18 cellular contexts compared by ENCODE assay signal in the genomic region with DNA sequence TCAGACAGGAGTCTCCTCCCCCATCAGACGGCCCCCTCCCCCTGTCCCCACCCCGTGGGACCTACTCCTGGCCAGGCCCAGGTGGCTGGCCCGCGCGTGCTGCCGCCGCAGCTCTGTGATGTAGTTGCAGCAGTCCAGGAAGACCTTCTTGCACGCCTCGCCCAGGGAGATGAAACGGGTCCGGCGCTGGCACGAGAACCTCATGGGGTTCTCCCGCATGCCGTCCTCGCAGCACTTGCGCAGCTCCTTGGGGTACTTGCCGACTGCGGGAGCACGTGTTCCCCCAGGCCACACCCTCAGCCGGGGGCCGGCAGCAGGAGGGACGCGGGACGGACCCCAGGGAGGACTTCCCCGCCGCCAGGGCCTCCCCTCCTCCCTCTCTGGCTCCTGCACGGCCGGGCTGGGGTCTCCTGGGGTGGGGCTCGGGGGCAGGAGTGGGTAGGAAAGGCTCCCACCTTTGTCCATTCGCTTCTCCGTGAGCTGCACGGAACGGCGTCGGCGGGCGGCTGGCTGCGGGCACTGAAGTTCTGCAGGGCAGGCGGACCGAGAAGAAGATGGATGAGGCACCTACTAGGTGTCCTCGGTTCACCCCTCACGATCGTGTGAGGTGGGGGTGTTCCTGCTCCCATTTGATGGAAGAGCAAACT. TPM values are rescaled to one million over a fixed set of nuclear protein-coding genes. Genes with fewer than 3 reads are reported as not detected.
A peak's percentile ranks its signal among the peaks of the same experiment; 100 is the strongest.
DNase-seq lines count a peak whose midpoint lies in the region; ATAC-seq, FAIRE-seq and TF ChIP-seq lines count a peak whose summit lies in the region.
"Had no signal": no experiment of that assay in that cellular context is flagged by ENCODE, and none has a peak within 500 bp of the region (broad histone marks: within the 10 kb centered on the region; RNA-seq: fewer than 3 reads in every experiment).

No MANE protein-coding gene starts in this region.

- in situ Hi-C loops in HepG2 (cut with HindIII; ENCODE audit: extremely low pct_ligation_motif_present, low pct_unique_long_range_greater_than_20kb) = no loop called here

- no peaks in the 10 kb centered on the region for H3K36me3 Mint-ChIP-seq in CD14-positive monocyte
- H3K36me3 Mint-ChIP-seq: CD8-positive, alpha-beta T cell had no signal

- no peak for FAIRE-seq in HepG2 (lab: Jason Lieb, UNC)
- FAIRE-seq: A204.1, GM12892, H54 had no signal

- TF ChIP-seq POLR2A in HepG2 (IDR thresholded peaks at IDR 0.05; ENCODE audit: insufficient read depth in 1 of 2, low read depth in 2 of 2, low read length in 2 of 2) = peak in 1 of 2 experiments; percentile 28; a peak in 1 of 4 replicates

- H3K9me3 Mint-ChIP-seq in CD14-positive monocyte = peaks cover 0 to 12% (median 0%) of the 10 kb centered on the region in 7 donors
- H3K9me3 Mint-ChIP-seq: CD8-positive, alpha-beta T cell had no signal

- peaks cover 66% of the 10 kb centered on the region for H4K20me1 ChIP-seq in HepG2 (ENCODE audit: insufficient read depth, low read length)

- POLR2A ChIA-PET in HepG2 (lab: Yijun Ruan, JAX) = interaction anchor here (1.2 kb wide), 1 partner anchor 13 kb away, joined by 5 read pairs; a partner anchor contains a TSS

- no peaks in the 10 kb centered on the region for H3K79me2 ChIP-seq in HepG2 (ENCODE audit: insufficient read depth, low read length)

- intact Hi-C loops in CD14-positive monocyte (cut with micrococcal nuclease) (loop anchor here in 1 of 2 donors (10.0 kb wide), 1 partner anchor 62 kb away; no protein-coding TSS in a partner anchor), HepG2 (cut with micrococcal nuclease; ENCODE audit: unreplicated experiment) (no loop called here), posterior vena cava (cut with DNase I) (no loop called here)

- H3K27me3 Mint-ChIP-seq in CD14-positive monocyte (ENCODE audit: low read depth in 3 of 3) = peaks cover 42 to 58% (median 47%) of the 10 kb centered on the region in 3 donors

- TF ChIP-seq RAD21 in HepG2 (CRISPR knock-in tag; IDR thresholded peaks at IDR 0.05) = no peak

- no peak for TF ChIP-seq CTCF in CD14-positive monocyte (IDR thresholded peaks at IDR 0.05)
- no peak for TF ChIP-seq CTCF in HepG2 (CRISPR knock-in tag; IDR thresholded peaks at IDR 0.05)

- DNase-seq in CD14-positive monocyte (ENCODE audit: low spot score) = peak; percentile 37
- peak; percentile 46 for DNase-seq in H7
- no peak for DNase-seq in HepG2 (ENCODE audit: low spot score)
- DNase-seq in posterior vena cava (ENCODE audit: low spot score) = peak; percentile 77
- DNase-seq in caudate nucleus (lab: John Stamatoyannopoulos, UW) = no peak
- DNase-seq: BE2C; CD8-positive, alpha-beta T cell; COR-L47; DND-41; GDM1; GM23248; IMR-90 had no signal

- WGBS in HepG2 (ENCODE audit: low lambda C conversion rate) = 98% methylated on average over 28 of the region's 44 CpGs

- CTCF ChIA-PET in HepG2 (lab: Yijun Ruan, JAX; ENCODE audit: low intra/inter-chr PET ratio, low total read pairs) = no interaction called here

- ATAC-seq in HepG2 (peak; percentile 9), GM18861 (IDR thresholded peaks at IDR 0.05; ENCODE audit: unreplicated experiment) (no peak)
- ATAC-seq in activated CD4-positive, CD25-positive, alpha-beta regulatory T cell treated with anti-CD3 and anti-CD28 coated beads, Interleukin-2, amount 50 U/mL, for 24 hours = no peak
- ATAC-seq: CD8-positive, alpha-beta T cell had no signal

- 0 out of 2 replicates have a peak, but pooled peaks cover 12% of the 10 kb centered on the region for H3K4me1 ChIP-seq in HepG2 (ENCODE audit: insufficient read depth, low read length)
- H3K4me1 ChIP-seq: BE2C had no signal

- no peak overlapping the region for H3K4me3 Mint-ChIP-seq in CD14-positive monocyte
- H3K4me3 Mint-ChIP-seq: CD8-positive, alpha-beta T cell had no signal

- no TSS peak for BruUV-seq in HepG2 (replicated peaks; lab: Mats Ljungman, UMichigan)

- H3K4me2 ChIP-seq in HepG2 (ENCODE audit: low read depth, low read length) = no peak overlapping the region

- TF ChIP-seq EP300 in HepG2 (IDR thresholded peaks at IDR 0.05; ENCODE audit: low read depth in 2 of 2, low read length in 2 of 2) (no peak), HepG2 (CRISPR knock-in tag; IDR thresholded peaks at IDR 0.05; ENCODE audit: borderline replicate concordance) (no peak)

- H3K4me3 ChIP-seq in H7 (ENCODE audit: insufficient read depth, low read depth, low read length) = no peak overlapping the region
- no peak overlapping the region for H3K4me3 ChIP-seq in HepG2 (replicated peaks in 1 of 3; ENCODE audit: insufficient read depth in 1 of 3, low read depth in 2 of 3, low read length in 3 of 3)
- H3K4me3 ChIP-seq: GM23248 had no signal

- H2AFZ ChIP-seq in HepG2 (ENCODE audit: low read length) = no peak overlapping the region
- H2AFZ ChIP-seq: GM23248 had no signal

- H3K27ac Mint-ChIP-seq in CD14-positive monocyte = no peak overlapping the region
- H3K27ac Mint-ChIP-seq: CD8-positive, alpha-beta T cell had no signal

- H3K27me3 ChIP-seq in H7 (ENCODE audit: control insufficient read depth, insufficient read depth, low read length) = no peaks in the 10 kb centered on the region
- no peaks in the 10 kb centered on the region for H3K27me3 ChIP-seq in HepG2 (ENCODE audit: control insufficient read depth in 1 of 2, insufficient read depth in 2 of 2, low read length in 2 of 2)

- no peak overlapping the region for H3K9ac ChIP-seq in HepG2 (ENCODE audit: insufficient read depth, low read depth, low read length)
- H3K9ac ChIP-seq: GM23248 had no signal

- H3K4me1 Mint-ChIP-seq in CD14-positive monocyte = peaks cover 9% of the 10 kb centered on the region

- peaks cover 4% of the 10 kb centered on the region for H3K36me3 ChIP-seq in H7 (replicated peaks; ENCODE audit: control insufficient read depth, insufficient read depth, low read length)
- peaks cover 25 to 89% of the 10 kb centered on the region in 2 experiments for H3K36me3 ChIP-seq in HepG2 (replicated peaks in 1 of 2; ENCODE audit: control insufficient read depth in 1 of 2, insufficient read depth in 2 of 2, low read length in 2 of 2)
- H3K36me3 ChIP-seq: BE2C had no signal

- H3K9me3 ChIP-seq in HepG2 (ENCODE audit: low read length) = no peaks in the 10 kb centered on the region
- H3K9me3 ChIP-seq: BE2C had no signal

- H3K27ac ChIP-seq in HepG2 (ENCODE audit: extremely low read length, insufficient read depth, low read length) (no peak overlapping the region), caudate nucleus (ENCODE audit: low read depth, low read length) (no peak overlapping the region)
- H3K27ac ChIP-seq: C4-2B, GM23248 had no signal

RNA-seq across cellular contexts. Expression of a gene that starts 13.3 kb away (rescaled TPM):
- polyA plus RNA-seq in CD14-positive monocyte = 1 to 10 TPM; 2.4 to 3.2 TPM
- total RNA-seq in H7 (2014; rRNA removed; shearing (Covaris generic)) = 13.4 and 20.2 TPM in 2 replicates
- total RNA-seq in HepG2 (2016; rRNA removed; fragmentation: Illumina TruSeq; extraction: Trizol) = 700 and 1,455 TPM in 2 replicates
- total RNA-seq in HepG2 (2016; cell fraction: cytosol; rRNA removed; fragmentation: Illumina TruSeq; extraction: Trizol; ENCODE audit: low read depth) = 160 and 192 TPM in 2 replicates
- 643 and 1,412 TPM in 2 replicates for total RNA-seq in HepG2 (2016; cell fraction: insoluble cytoplasmic fraction; rRNA removed; fragmentation: Illumina TruSeq; extraction: Trizol)
- total RNA-seq in HepG2 (2016; cell fraction: membrane; rRNA removed; fragmentation: Illumina TruSeq; extraction: Trizol) = 268 and 291 TPM in 2 replicates
- total RNA-seq in HepG2 (2016; cell fraction: nucleus; rRNA removed; fragmentation: Illumina TruSeq; extraction: Trizol) = 1,410 and 1,846 TPM in 2 replicates
- 6,272 and 9,798 TPM in 2 replicates for polyA plus RNA-seq in HepG2 (2011; rRNA removed)
- 4,601 and 7,618 TPM in 2 replicates for polyA plus RNA-seq in HepG2 (2011; cell fraction: cytosol; rRNA removed)
- 6,023 and 6,891 TPM in 2 replicates for polyA plus RNA-seq in HepG2 (2011; cell fraction: nucleus; rRNA removed)
- 3,859 and 6,494 TPM in 2 replicates for polyA plus RNA-seq in HepG2 (2012)
- 195 and 210 TPM in 2 replicates for polyA plus RNA-seq in HepG2 (2016; cell fraction: cytosol; fragmentation: Illumina TruSeq; extraction: Trizol; ENCODE audit: low read depth)
- 903 and 1,023 TPM in 2 replicates for polyA plus RNA-seq in HepG2 (2016; cell fraction: insoluble cytoplasmic fraction; fragmentation: Illumina TruSeq; extraction: Trizol; ENCODE audit: low read depth)
- polyA plus RNA-seq in HepG2 (2016; cell fraction: membrane; fragmentation: Illumina TruSeq; extraction: Trizol; ENCODE audit: low read depth) = 286 and 340 TPM in 2 replicates
- 3,631 and 3,793 TPM in 2 replicates for polyA plus RNA-seq in HepG2 (2016; cell fraction: nucleus; fragmentation: Illumina TruSeq; extraction: Trizol; ENCODE audit: insufficient read depth, low read depth)
- polyA minus RNA-seq in HepG2 (2011; rRNA and poly(A)+ RNA removed; ENCODE audit: low replicate concordance) = 785 and 9,683 TPM in 2 replicates
- polyA minus RNA-seq in HepG2 (2011; cell fraction: cytosol; rRNA and poly(A)+ RNA removed) = 2,000 and 4,520 TPM in 2 replicates
- 1,680 and 2,385 TPM in 2 replicates for polyA minus RNA-seq in HepG2 (2011; cell fraction: nucleus; rRNA and poly(A)+ RNA removed)
- 1,000 to 10,000 TPM in 1 of 2 donors, 100 to 1,000 TPM in 1; 929 to 2,763 TPM for total RNA-seq in posterior vena cava
- total RNA-seq: CD8-positive, alpha-beta T cell; IMR-90 had no signal

RNA-seq across cellular contexts. Expression of a gene that starts 30.2 kb away (rescaled TPM):
- polyA plus RNA-seq in CD14-positive monocyte = 100 to 1,000 TPM; 129 to 147 TPM
- 60.7 and 61.7 TPM in 2 replicates for total RNA-seq in H7 (2014; rRNA removed; shearing (Covaris generic))
- 24.1 and 36.4 TPM in 2 replicates for total RNA-seq in HepG2 (2016; rRNA removed; fragmentation: Illumina TruSeq; extraction: Trizol)
- total RNA-seq in HepG2 (2016; cell fraction: cytosol; rRNA removed; fragmentation: Illumina TruSeq; extraction: Trizol; ENCODE audit: low read depth) = 38.0 and 46.7 TPM in 2 replicates
- total RNA-seq in HepG2 (2016; cell fraction: insoluble cytoplasmic fraction; rRNA removed; fragmentation: Illumina TruSeq; extraction: Trizol) = 17.4 and 36.4 TPM in 2 replicates
- 50.7 and 59.0 TPM in 2 replicates for total RNA-seq in HepG2 (2016; cell fraction: membrane; rRNA removed; fragmentation: Illumina TruSeq; extraction: Trizol)
- total RNA-seq in HepG2 (2016; cell fraction: nucleus; rRNA removed; fragmentation: Illumina TruSeq; extraction: Trizol) = 28.9 and 37.5 TPM in 2 replicates
- 63.0 and 69.7 TPM in 2 replicates for polyA plus RNA-seq in HepG2 (2011; rRNA removed)
- polyA plus RNA-seq in HepG2 (2011; cell fraction: cytosol; rRNA removed) = 52.1 and 59.5 TPM in 2 replicates
- 207 and 243 TPM in 2 replicates for polyA plus RNA-seq in HepG2 (2011; cell fraction: nucleus; rRNA removed)
- 28.8 and 45.1 TPM in 2 replicates for polyA plus RNA-seq in HepG2 (2012)
- polyA plus RNA-seq in HepG2 (2016; cell fraction: cytosol; fragmentation: Illumina TruSeq; extraction: Trizol; ENCODE audit: low read depth) = 45.8 and 48.0 TPM in 2 replicates
- polyA plus RNA-seq in HepG2 (2016; cell fraction: insoluble cytoplasmic fraction; fragmentation: Illumina TruSeq; extraction: Trizol; ENCODE audit: low read depth) = 22.1 and 29.5 TPM in 2 replicates
- polyA plus RNA-seq in HepG2 (2016; cell fraction: membrane; fragmentation: Illumina TruSeq; extraction: Trizol; ENCODE audit: low read depth) = 52.9 and 59.3 TPM in 2 replicates
- polyA plus RNA-seq in HepG2 (2016; cell fraction: nucleus; fragmentation: Illumina TruSeq; extraction: Trizol; ENCODE audit: insufficient read depth, low read depth) = 87.3 and 93.9 TPM in 2 replicates
- 154 and 189 TPM in 2 replicates for polyA minus RNA-seq in HepG2 (2011; rRNA and poly(A)+ RNA removed; ENCODE audit: low replicate concordance)
- 18.7 and 18.9 TPM in 2 replicates for polyA minus RNA-seq in HepG2 (2011; cell fraction: cytosol; rRNA and poly(A)+ RNA removed)
- 28.3 and 32.7 TPM in 2 replicates for polyA minus RNA-seq in HepG2 (2011; cell fraction: nucleus; rRNA and poly(A)+ RNA removed)
- total RNA-seq in posterior vena cava = 10 to 100 TPM; 39.3 to 43.4 TPM

RNA-seq across cellular contexts. Expression of a gene that starts 32.3 kb away (rescaled TPM):
- 1 to 10 TPM; 1.5 to 1.9 TPM for polyA plus RNA-seq in CD14-positive monocyte
- 84.5 and 92.2 TPM in 2 replicates for total RNA-seq in H7 (2014; rRNA removed; shearing (Covaris generic))
- total RNA-seq in HepG2 (2016; rRNA removed; fragmentation: Illumina TruSeq; extraction: Trizol) = 24.1 and 32.5 TPM in 2 replicates
- total RNA-seq in HepG2 (2016; cell fraction: cytosol; rRNA removed; fragmentation: Illumina TruSeq; extraction: Trizol; ENCODE audit: low read depth) = 14.5 and 17.4 TPM in 2 replicates
- 21.0 and 35.2 TPM in 2 replicates for total RNA-seq in HepG2 (2016; cell fraction: insoluble cytoplasmic fraction; rRNA removed; fragmentation: Illumina TruSeq; extraction: Trizol)
- 24.2 and 24.9 TPM in 2 replicates for total RNA-seq in HepG2 (2016; cell fraction: membrane; rRNA removed; fragmentation: Illumina TruSeq; extraction: Trizol)
- total RNA-seq in HepG2 (2016; cell fraction: nucleus; rRNA removed; fragmentation: Illumina TruSeq; extraction: Trizol) = 15.8 and 19.9 TPM in 2 replicates
- 33.2 and 39.4 TPM in 2 replicates for polyA plus RNA-seq in HepG2 (2011; rRNA removed)
- polyA plus RNA-seq in HepG2 (2011; cell fraction: cytosol; rRNA removed) = 27.2 and 31.9 TPM in 2 replicates
- polyA plus RNA-seq in HepG2 (2011; cell fraction: nucleus; rRNA removed) = 93.2 and 99.5 TPM in 2 replicates
- 45.5 and 60.4 TPM in 2 replicates for polyA plus RNA-seq in HepG2 (2012)
- 20.7 and 22.0 TPM in 2 replicates for polyA plus RNA-seq in HepG2 (2016; cell fraction: cytosol; fragmentation: Illumina TruSeq; extraction: Trizol; ENCODE audit: low read depth)
- polyA plus RNA-seq in HepG2 (2016; cell fraction: insoluble cytoplasmic fraction; fragmentation: Illumina TruSeq; extraction: Trizol; ENCODE audit: low read depth) = 32.6 and 39.0 TPM in 2 replicates
- 29.2 and 30.7 TPM in 2 replicates for polyA plus RNA-seq in HepG2 (2016; cell fraction: membrane; fragmentation: Illumina TruSeq; extraction: Trizol; ENCODE audit: low read depth)
- polyA plus RNA-seq in HepG2 (2016; cell fraction: nucleus; fragmentation: Illumina TruSeq; extraction: Trizol; ENCODE audit: insufficient read depth, low read depth) = 79.8 and 91.2 TPM in 2 replicates
- 17.1 and 24.3 TPM in 2 replicates for polyA minus RNA-seq in HepG2 (2011; rRNA and poly(A)+ RNA removed; ENCODE audit: low replicate concordance)
- 14.9 and 15.0 TPM in 2 replicates for polyA minus RNA-seq in HepG2 (2011; cell fraction: cytosol; rRNA and poly(A)+ RNA removed)
- polyA minus RNA-seq in HepG2 (2011; cell fraction: nucleus; rRNA and poly(A)+ RNA removed) = 19.4 and 20.3 TPM in 2 replicates
- 10 to 100 TPM; 83.2 to 92.6 TPM for total RNA-seq in posterior vena cava

RNA-seq across cellular contexts. Expression of a gene that starts 37.2 kb away (rescaled TPM):
- polyA plus RNA-seq in CD14-positive monocyte = 1 to 10 TPM in 1 of 2 donors, under 1 TPM in 1; 0.81 to 4.5 TPM
- 0.14 TPM in 1 of 2 replicates, not detected in the other for total RNA-seq in H7 (2014; rRNA removed; shearing (Covaris generic))
- 0.17 and 0.49 TPM in 2 replicates for total RNA-seq in HepG2 (2016; rRNA removed; fragmentation: Illumina TruSeq; extraction: Trizol)
- total RNA-seq in HepG2 (2016; cell fraction: cytosol; rRNA removed; fragmentation: Illumina TruSeq; extraction: Trizol; ENCODE audit: low read depth) = 0.09 and 0.10 TPM in 2 replicates
- 0.10 and 0.69 TPM in 2 replicates for total RNA-seq in HepG2 (2016; cell fraction: insoluble cytoplasmic fraction; rRNA removed; fragmentation: Illumina TruSeq; extraction: Trizol)
- 0.10 and 0.15 TPM in 2 replicates for total RNA-seq in HepG2 (2016; cell fraction: membrane; rRNA removed; fragmentation: Illumina TruSeq; extraction: Trizol)
- total RNA-seq in HepG2 (2016; cell fraction: nucleus; rRNA removed; fragmentation: Illumina TruSeq; extraction: Trizol) = 0.88 and 1.2 TPM in 2 replicates
- polyA plus RNA-seq in HepG2 (2011; rRNA removed) = 9.1 and 10.0 TPM in 2 replicates
- polyA plus RNA-seq in HepG2 (2011; cell fraction: cytosol; rRNA removed) = 1.9 and 2.2 TPM in 2 replicates
- 37.9 and 38.9 TPM in 2 replicates for polyA plus RNA-seq in HepG2 (2011; cell fraction: nucleus; rRNA removed)
- polyA plus RNA-seq in HepG2 (2012) = 1.7 and 3.2 TPM in 2 replicates
- polyA plus RNA-seq in HepG2 (2016; cell fraction: cytosol; fragmentation: Illumina TruSeq; extraction: Trizol; ENCODE audit: low read depth) = 0.03 and 0.10 TPM in 2 replicates
- polyA plus RNA-seq in HepG2 (2016; cell fraction: insoluble cytoplasmic fraction; fragmentation: Illumina TruSeq; extraction: Trizol; ENCODE audit: low read depth) = 0.17 TPM in 2 replicates
- 0.11 and 0.23 TPM in 2 replicates for polyA plus RNA-seq in HepG2 (2016; cell fraction: membrane; fragmentation: Illumina TruSeq; extraction: Trizol; ENCODE audit: low read depth)
- 7.9 and 8.1 TPM in 2 replicates for polyA plus RNA-seq in HepG2 (2016; cell fraction: nucleus; fragmentation: Illumina TruSeq; extraction: Trizol; ENCODE audit: insufficient read depth, low read depth)
- 0.68 and 5.9 TPM in 2 replicates for polyA minus RNA-seq in HepG2 (2011; rRNA and poly(A)+ RNA removed; ENCODE audit: low replicate concordance)
- 0.30 and 0.70 TPM in 2 replicates for polyA minus RNA-seq in HepG2 (2011; cell fraction: cytosol; rRNA and poly(A)+ RNA removed)
- polyA minus RNA-seq in HepG2 (2011; cell fraction: nucleus; rRNA and poly(A)+ RNA removed) = 10.8 and 14.2 TPM in 2 replicates
- 1 to 10 TPM; 1.4 to 1.6 TPM for total RNA-seq in posterior vena cava
- total RNA-seq: GM23248, IMR-90 had no signal
- polyA plus RNA-seq: GM23248, IMR-90 had no signal

Comparison
In these comparisons a context has a peak if more than half of its experiments do, and no peak if none do; other contexts are left out.
1. DNase-seq: peak in CD14-positive monocyte (single experiment), H7 (single experiment) and posterior vena cava (single experiment); none in HepG2 (single experiment) and caudate nucleus (0 of 61).